26 cellular contexts compared by ENCODE assay signal in the genomic region with DNA sequence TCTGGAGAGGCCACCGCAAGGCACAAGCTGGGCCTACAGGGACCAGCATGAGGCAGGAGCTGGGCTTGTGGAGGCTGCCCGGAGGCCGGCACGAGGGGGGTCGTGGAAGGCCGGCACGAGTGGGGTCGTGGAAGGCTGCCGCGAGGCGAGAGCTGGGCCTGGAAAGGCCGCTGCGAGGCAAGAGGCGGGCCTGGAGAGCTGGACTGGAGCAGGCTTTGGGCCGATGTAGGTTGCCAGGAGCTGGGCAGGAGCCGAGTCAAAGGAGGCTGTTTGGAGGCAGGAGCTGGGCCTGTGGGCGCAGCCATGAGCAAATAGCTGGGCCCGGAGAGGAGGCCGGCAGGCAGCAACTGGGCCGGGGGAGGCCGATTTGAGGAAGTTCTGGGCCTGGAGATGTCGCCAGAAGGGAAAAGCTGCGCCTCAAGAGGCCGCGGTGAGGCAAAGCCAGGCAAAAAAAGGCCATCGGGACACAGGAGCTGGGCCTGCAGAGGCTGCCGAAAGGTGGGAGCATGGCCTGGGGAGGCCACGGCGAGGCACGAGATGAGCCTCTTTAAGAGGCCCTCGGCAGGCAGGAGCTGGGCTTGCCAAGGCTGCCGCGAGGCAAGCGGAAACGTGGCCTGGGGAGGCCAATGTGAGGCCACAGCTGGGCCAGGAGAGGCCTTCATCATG.
"Had no signal": no experiment of that assay in that cellular context is flagged by ENCODE, and none has a peak within 500 bp of the region (broad histone marks: within the 10 kb centered on the region; RNA-seq: fewer than 3 reads in every experiment).

No MANE protein-coding gene starts in this region.

- H3K9me3 ChIP-seq: lower lobe of right lung had no signal

- ATAC-seq: activated CD4-positive, CD25-positive, alpha-beta regulatory T cell treated with anti-CD3 and anti-CD28 coated beads, Interleukin-2, amount 50 U/mL, for 24 hours; esophagus mucosa; foreskin keratinocyte; heart left ventricle; left lung; lower lobe of right lung; natural killer cell; right cardiac atrium had no signal

- FAIRE-seq: astrocyte had no signal

- H3K9ac ChIP-seq: neural progenitor cell had no signal

- H3K27me3 ChIP-seq: brain microvascular endothelial cell, foreskin keratinocyte, heart left ventricle, left lung, neural progenitor cell, spleen, tibial nerve had no signal

- H3K36me3 ChIP-seq: brain microvascular endothelial cell, heart left ventricle, left lung, lower lobe of right lung, neural progenitor cell, spleen, tibial nerve, WERI-Rb-1 had no signal

- H3K4me1 ChIP-seq: foreskin keratinocyte had no signal

- DNase-seq: activated CD4-positive, alpha-beta memory T cell treated with anti-CD3 and anti-CD28 coated beads for 36 hours; activated CD4-positive, alpha-beta T cell treated with anti-CD3 and anti-CD28 coated beads, Interleukin-2, amount 10 ng/mL, durations not matched to agents 24 days and 14 days; activated CD8-positive, alpha-beta memory T cell treated with anti-CD3 and anti-CD28 coated beads, Interleukin-2, amount 50 U/mL, for 4 hours; activated gamma-delta T cell; activated naive CD4-positive, alpha-beta T cell treated with anti-CD3 and anti-CD28 coated beads, Interleukin-2, amount 10 ng/mL, durations not matched to agents 7 days and 5 days; activated naive CD8-positive, alpha-beta T cell treated with anti-CD3 and anti-CD28 coated beads, Interleukin-2, amount 10 ng/mL, durations not matched to agents 7 days and 5 days; activated T-cell treated with anti-CD3 and anti-CD28 coated beads, Interleukin-2, amount 50 U/mL, for 1 hour; brain microvascular endothelial cell; foreskin keratinocyte; heart left ventricle; kidney glomerular epithelial cell; left lung; lower lobe of right lung; mesendoderm; natural killer cell; right cardiac atrium; spleen; stimulated activated naive CD4-positive, alpha-beta T cell treated with Interleukin-2 at 50 U/mL for 16 hours; T-helper 9 cell; WERI-Rb-1 had no signal

- H3K4me3 ChIP-seq: coronary artery, heart left ventricle, left lung, lower lobe of right lung, neural progenitor cell, spleen, tibial nerve had no signal

- H3K4me2 ChIP-seq: neural progenitor cell had no signal

- H3K27ac ChIP-seq: brain microvascular endothelial cell, coronary artery, foreskin keratinocyte, heart left ventricle, left lung, lower lobe of right lung, neural progenitor cell, spleen, tibial nerve, WERI-Rb-1 had no signal
